12 cellular contexts compared by ENCODE assay signal in the genomic region with DNA sequence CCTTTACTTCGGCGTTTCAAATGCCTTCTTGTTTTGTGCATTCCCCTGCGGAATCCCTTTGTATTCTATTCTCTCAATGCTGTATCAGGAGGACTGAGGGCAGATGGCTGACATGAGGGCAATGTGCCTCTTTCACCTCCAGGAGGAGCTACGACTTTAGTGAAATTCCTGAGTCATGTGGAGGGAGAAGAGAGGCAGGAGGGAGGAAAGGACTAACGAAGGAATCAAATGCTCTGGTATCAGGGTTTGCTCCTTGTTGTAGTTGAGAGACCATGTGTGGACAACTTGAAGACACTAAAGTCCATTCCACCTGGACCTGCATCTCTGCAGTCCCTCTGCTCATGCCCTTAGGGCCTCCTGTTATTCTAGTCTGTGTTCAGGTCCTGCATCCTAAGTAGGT. TPM values are rescaled to one million over a fixed set of nuclear protein-coding genes. Genes with fewer than 3 reads are reported as not detected.
DNase-seq lines count a peak whose midpoint lies in the region; ATAC-seq, FAIRE-seq and TF ChIP-seq lines count a peak whose summit lies in the region.
"Had no signal": no experiment of that assay in that cellular context is flagged by ENCODE, and none has a peak within 500 bp of the region (broad histone marks: within the 10 kb centered on the region; RNA-seq: fewer than 3 reads in every experiment).

No MANE protein-coding gene starts in this region.

- H2BK12ac ChIP-seq in mesenchymal stem cell (ENCODE audit: low read length in 2 of 2) = no peak overlapping the region

- no peaks in the 10 kb centered on the region for H3K79me2 ChIP-seq in HepG2 (ENCODE audit: insufficient read depth, low read length)

- no peak overlapping the region for H2BK5ac ChIP-seq in mesenchymal stem cell (ENCODE audit: low read depth, low read length, poor library complexity, severe bottlenecking)

- H3K4me3 ChIP-seq in HepG2 (replicated peaks in 1 of 3; ENCODE audit: insufficient read depth in 1 of 3, low read depth in 2 of 3, low read length in 3 of 3) (no peak overlapping the region), mesenchymal stem cell (ENCODE audit: insufficient read depth in 1 of 2, low read depth in 1 of 2, low read length in 2 of 2) (no peak overlapping the region), Peyer's patch (no peak overlapping the region)

- CTCF ChIA-PET in WTC11 (lab: Charles Lee) = interaction anchor here (0.6 to 3.0 kb wide), 35 partner anchors 8 to 584 kb away, joined by 3 to 23 read pairs (median 3); no protein-coding TSS in a partner anchor
- CTCF ChIA-PET in HepG2 (lab: Yijun Ruan, JAX; ENCODE audit: low intra/inter-chr PET ratio, low total read pairs) = no interaction called here

- FAIRE-seq in D721Med (lab: Jason Lieb, UNC) (no peak), HepG2 (lab: Jason Lieb, UNC) (no peak)
- FAIRE-seq: frontal cortex had no signal

- H3K27ac Mint-ChIP-seq in WTC11 = no peak overlapping the region
- H3K27ac Mint-ChIP-seq in activated T-helper 2 cell treated with anti-CD3 and anti-CD28 coated beads, Interferon-gamma antibody, Interleukin-2, Interleukin-4, amounts not matched to agents 10 μg/mL and 5 μg/mL and 100 μg/mL, durations not matched to agents 14 hours and 24 hours and 36 hours = no peak overlapping the region
- H3K27ac Mint-ChIP-seq: activated CD4-positive, alpha-beta T cell treated with anti-CD3 and anti-CD28 coated beads, Interleukin-2, amount 10 ng/mL, durations not matched to agents 7 days and 5 days; nephron had no signal

- H2BK120ac ChIP-seq in mesenchymal stem cell (ENCODE audit: low read depth, low read length) = no peak overlapping the region

- no peak overlapping the region for H2AK5ac ChIP-seq in mesenchymal stem cell (ENCODE audit: low read length, severe bottlenecking)

- 26% methylated on average over 5 of the region's 5 CpGs for WGBS in HepG2 (ENCODE audit: low lambda C conversion rate)
- 41% methylated on average over 5 of the region's 5 CpGs for WGBS in mesenchymal stem cell

- H3K36me3 ChIP-seq in HepG2 (replicated peaks in 1 of 2; ENCODE audit: control insufficient read depth in 1 of 2, insufficient read depth in 2 of 2, low read length in 2 of 2) (no peaks in the 10 kb centered on the region), mesenchymal stem cell (ENCODE audit: control insufficient read depth in 1 of 2, insufficient read depth in 2 of 2, low read depth in 1 of 2, low read length in 2 of 2) (no peaks in the 10 kb centered on the region), Peyer's patch (no peaks in the 10 kb centered on the region)

- H3K4ac ChIP-seq in mesenchymal stem cell (ENCODE audit: low read depth in 1 of 2, low read length in 2 of 2) = no peak overlapping the region

- TF ChIP-seq POLR2A in HepG2 (IDR thresholded peaks at IDR 0.05; ENCODE audit: insufficient read depth in 1 of 2, low read depth in 2 of 2, low read length in 2 of 2) (no peak), Peyer's patch (IDR thresholded peaks at IDR 0.05) (no peak)

- H2AFZ ChIP-seq in HepG2 (ENCODE audit: low read length) (no peak overlapping the region), mesenchymal stem cell (ENCODE audit: low read depth, low read length) (no peak overlapping the region)

- no peak overlapping the region for H4K91ac ChIP-seq in mesenchymal stem cell (ENCODE audit: low read length)

- H3K79me1 ChIP-seq in mesenchymal stem cell (replicated peaks; ENCODE audit: low read length, poor library complexity, severe bottlenecking) = no peaks in the 10 kb centered on the region

- H3K18ac ChIP-seq in mesenchymal stem cell (ENCODE audit: low read depth in 1 of 2, low read length in 2 of 2) = no peak overlapping the region

- no peaks in the 10 kb centered on the region for H3K9me3 Mint-ChIP-seq in WTC11
- H3K9me3 Mint-ChIP-seq in activated T-helper 2 cell treated with anti-CD3 and anti-CD28 coated beads, Interferon-gamma antibody, Interleukin-2, Interleukin-4, amounts not matched to agents 10 μg/mL and 5 μg/mL and 100 μg/mL, durations not matched to agents 14 hours and 24 hours and 36 hours = no peaks in the 10 kb centered on the region
- H3K9me3 Mint-ChIP-seq: activated CD4-positive, alpha-beta T cell treated with anti-CD3 and anti-CD28 coated beads, Interleukin-2, amount 10 ng/mL, durations not matched to agents 7 days and 5 days; nephron had no signal

- in situ Hi-C loops in HepG2 (cut with HindIII; ENCODE audit: extremely low pct_ligation_motif_present, low pct_unique_long_range_greater_than_20kb) = no loop called here

- intact Hi-C loops in HepG2 (cut with micrococcal nuclease; ENCODE audit: unreplicated experiment) = no loop called here
- intact Hi-C loops in activated T-helper 2 cell treated with anti-CD3 and anti-CD28 coated beads, Interferon-gamma antibody, Interleukin-2, Interleukin-4, amounts not matched to agents 10 μg/mL and 5 μg/mL and 100 μg/mL, durations not matched to agents 14 hours and 24 hours and 36 hours (cut with micrococcal nuclease) = no loop called here

- TF ChIP-seq EP300 in HepG2 (IDR thresholded peaks at IDR 0.05; ENCODE audit: low read depth in 2 of 2, low read length in 2 of 2) = no peak
- TF ChIP-seq EP300 in HepG2 (CRISPR knock-in tag; IDR thresholded peaks at IDR 0.05; ENCODE audit: borderline replicate concordance) = no peak

- H3K4me1 ChIP-seq in HepG2 (ENCODE audit: insufficient read depth, low read length) (no peaks in the 10 kb centered on the region), mesenchymal stem cell (ENCODE audit: control insufficient read depth, insufficient read depth, low read depth, low read length) (no peaks in the 10 kb centered on the region), Peyer's patch (no peaks in the 10 kb centered on the region)

- BruUV-seq in HepG2 (replicated peaks; lab: Mats Ljungman, UMichigan) = no TSS peak

- TF ChIP-seq RAD21 in HepG2 (CRISPR knock-in tag; IDR thresholded peaks at IDR 0.05) = no peak

- no peak overlapping the region for H4K8ac ChIP-seq in mesenchymal stem cell (ENCODE audit: low read length)

- H3K23ac ChIP-seq in mesenchymal stem cell (ENCODE audit: low read length in 2 of 2) = no peak overlapping the region

- H3K9ac ChIP-seq in HepG2 (ENCODE audit: insufficient read depth, low read depth, low read length) (no peak overlapping the region), mesenchymal stem cell (ENCODE audit: low read length) (no peak overlapping the region)

- H3K4me2 ChIP-seq in HepG2 (ENCODE audit: low read depth, low read length) (no peak overlapping the region), mesenchymal stem cell (ENCODE audit: low read length, poor library complexity, severe bottlenecking) (no peak overlapping the region)

- TF ChIP-seq CTCF in D721Med (IDR thresholded peaks at IDR 0.05; ENCODE audit: insufficient read depth, missing control alignments) = peak; percentile 38
- peak; percentile 40 for TF ChIP-seq CTCF in WTC11 (IDR thresholded peaks at IDR 0.05)
- peak; percentile 34 for TF ChIP-seq CTCF in HepG2 (CRISPR knock-in tag; IDR thresholded peaks at IDR 0.05)
- TF ChIP-seq CTCF in Peyer's patch (IDR thresholded peaks at IDR 0.05) = peak in 2 of 6 experiments; percentile 11 to 21

- H3K36me3 Mint-ChIP-seq in WTC11 = no peaks in the 10 kb centered on the region
- no peaks in the 10 kb centered on the region for H3K36me3 Mint-ChIP-seq in activated T-helper 2 cell treated with anti-CD3 and anti-CD28 coated beads, Interferon-gamma antibody, Interleukin-2, Interleukin-4, amounts not matched to agents 10 μg/mL and 5 μg/mL and 100 μg/mL, durations not matched to agents 14 hours and 24 hours and 36 hours (ENCODE audit: low read depth)

- H4K20me1 ChIP-seq in HepG2 (ENCODE audit: insufficient read depth, low read length) = no peaks in the 10 kb centered on the region

- no peaks in the 10 kb centered on the region for H3K9me3 ChIP-seq in HepG2 (ENCODE audit: low read length)
- no peaks in the 10 kb centered on the region for H3K9me3 ChIP-seq in mesenchymal stem cell (ENCODE audit: control insufficient read depth, low read length)
- no peaks in the 10 kb centered on the region for H3K9me3 ChIP-seq in Peyer's patch

- peaks cover 20% of the 10 kb centered on the region for H3K27me3 Mint-ChIP-seq in WTC11 (ENCODE audit: low read depth)
- H3K27me3 Mint-ChIP-seq in activated T-helper 2 cell treated with anti-CD3 and anti-CD28 coated beads, Interferon-gamma antibody, Interleukin-2, Interleukin-4, amounts not matched to agents 10 μg/mL and 5 μg/mL and 100 μg/mL, durations not matched to agents 14 hours and 24 hours and 36 hours (ENCODE audit: low read depth) = peaks cover 24% of the 10 kb centered on the region

- H3K27me3 ChIP-seq in HepG2 (ENCODE audit: control insufficient read depth in 1 of 2, insufficient read depth in 2 of 2, low read length in 2 of 2) (peaks cover 0 to 6% of the 10 kb centered on the region in 2 experiments; a peak in 2 of 5 replicates), mesenchymal stem cell (ENCODE audit: control insufficient read depth in 1 of 2, insufficient read depth in 1 of 2, low read length in 2 of 2) (peaks cover 0 to 19% of the 10 kb centered on the region in 2 experiments), Peyer's patch (no peaks in the 10 kb centered on the region)

- no peak overlapping the region for H2BK15ac ChIP-seq in mesenchymal stem cell (ENCODE audit: low read depth, poor library complexity, severe bottlenecking)

- POLR2A ChIA-PET in WTC11 (lab: Charles Lee) (no interaction called here), HepG2 (lab: Yijun Ruan, JAX) (no interaction called here)

- no peak overlapping the region for H3K4me3 Mint-ChIP-seq in WTC11
- H3K4me3 Mint-ChIP-seq in activated T-helper 2 cell treated with anti-CD3 and anti-CD28 coated beads, Interferon-gamma antibody, Interleukin-2, Interleukin-4, amounts not matched to agents 10 μg/mL and 5 μg/mL and 100 μg/mL, durations not matched to agents 14 hours and 24 hours and 36 hours (ENCODE audit: low read depth) = no peak overlapping the region
- H3K4me3 Mint-ChIP-seq: activated CD4-positive, alpha-beta T cell treated with anti-CD3 and anti-CD28 coated beads, Interleukin-2, amount 10 ng/mL, durations not matched to agents 7 days and 5 days; nephron had no signal

- ATAC-seq in WTC11 (peak; percentile 87), HepG2 (peak; percentile 81)

- no peak overlapping the region for H3K27ac ChIP-seq in HepG2 (ENCODE audit: extremely low read length, insufficient read depth, low read length)
- no peak overlapping the region for H3K27ac ChIP-seq in mesenchymal stem cell (ENCODE audit: low read length, poor library complexity, severe bottlenecking)
- H3K27ac ChIP-seq in Peyer's patch = no peak overlapping the region

- H3K4me1 Mint-ChIP-seq in WTC11 = peaks cover 17% of the 10 kb centered on the region
- peaks cover 1% of the 10 kb centered on the region for H3K4me1 Mint-ChIP-seq in activated T-helper 2 cell treated with anti-CD3 and anti-CD28 coated beads, Interferon-gamma antibody, Interleukin-2, Interleukin-4, amounts not matched to agents 10 μg/mL and 5 μg/mL and 100 μg/mL, durations not matched to agents 14 hours and 24 hours and 36 hours (ENCODE audit: low read depth)
- H3K4me1 Mint-ChIP-seq: nephron had no signal

- no peak for DNase-seq in D721Med (ENCODE audit: insufficient read length, low spot score)
- peak; percentile 47 for DNase-seq in HT1080 (ENCODE audit: low read depth)
- peak; percentile 51 for DNase-seq in WTC11 (ENCODE audit: low spot score)
- DNase-seq in HepG2 (ENCODE audit: low spot score) = peak; percentile 9
- no peak for DNase-seq in mesenchymal stem cell
- DNase-seq in Peyer's patch = no peak
- DNase-seq in activated CD4-positive, alpha-beta T cell treated with anti-CD3 and anti-CD28 coated beads for 4 hours = no peak
- DNase-seq in activated T-helper 2 cell treated with anti-CD3 and anti-CD28 coated beads, Interferon-gamma antibody, Interleukin-2, Interleukin-4, amounts not matched to agents 10 μg/mL and 5 μg/mL and 100 μg/mL, durations not matched to agents 14 hours and 24 hours and 36 hours (ENCODE audit: low spot score) = no peak
- DNase-seq: activated CD4-positive, alpha-beta T cell treated with anti-CD3 and anti-CD28 coated beads, Interleukin-2, amount 10 ng/mL, durations not matched to agents 7 days and 5 days had no signal

- H3K14ac ChIP-seq in mesenchymal stem cell (ENCODE audit: low read length in 2 of 2) = no peak overlapping the region

RNA-seq across cellular contexts. Expression of gene PRSS58, which starts 40.2 kb away (rescaled TPM):
- total RNA-seq in HT1080 (2014; rRNA removed; shearing (Covaris generic)) = not detected in 2 replicates
- not detected in 2 replicates for polyA plus RNA-seq in HT1080 (2015; cell fraction: cytosol; rRNA removed)
- not detected in 2 replicates for polyA plus RNA-seq in HT1080 (2015; cell fraction: nucleus; rRNA removed)
- not detected in 3 replicates for total RNA-seq in WTC11 (2021)
- not detected in 2 replicates for total RNA-seq in HepG2 (2016; rRNA removed; fragmentation: Illumina TruSeq; extraction: Trizol)
- total RNA-seq in HepG2 (2016; cell fraction: cytosol; rRNA removed; fragmentation: Illumina TruSeq; extraction: Trizol; ENCODE audit: low read depth) = not detected in 2 replicates
- not detected in 2 replicates for total RNA-seq in HepG2 (2016; cell fraction: insoluble cytoplasmic fraction; rRNA removed; fragmentation: Illumina TruSeq; extraction: Trizol)
- not detected in 2 replicates for total RNA-seq in HepG2 (2016; cell fraction: membrane; rRNA removed; fragmentation: Illumina TruSeq; extraction: Trizol)
- total RNA-seq in HepG2 (2016; cell fraction: nucleus; rRNA removed; fragmentation: Illumina TruSeq; extraction: Trizol) = not detected in 2 replicates
- not detected in 2 replicates for polyA plus RNA-seq in HepG2 (2011; rRNA removed)
- not detected in 2 replicates for polyA plus RNA-seq in HepG2 (2011; cell fraction: cytosol; rRNA removed)
- not detected in 2 replicates for polyA plus RNA-seq in HepG2 (2011; cell fraction: nucleus; rRNA removed)
- not detected in 2 replicates for polyA plus RNA-seq in HepG2 (2012)
- not detected in 2 replicates for polyA plus RNA-seq in HepG2 (2016; cell fraction: cytosol; fragmentation: Illumina TruSeq; extraction: Trizol; ENCODE audit: low read depth)
- not detected in 2 replicates for polyA plus RNA-seq in HepG2 (2016; cell fraction: insoluble cytoplasmic fraction; fragmentation: Illumina TruSeq; extraction: Trizol; ENCODE audit: low read depth)
- polyA plus RNA-seq in HepG2 (2016; cell fraction: membrane; fragmentation: Illumina TruSeq; extraction: Trizol; ENCODE audit: low read depth) = not detected in 2 replicates
- polyA plus RNA-seq in HepG2 (2016; cell fraction: nucleus; fragmentation: Illumina TruSeq; extraction: Trizol; ENCODE audit: insufficient read depth, low read depth) = not detected in 2 replicates
- not detected in 2 replicates for polyA minus RNA-seq in HepG2 (2011; rRNA and poly(A)+ RNA removed; ENCODE audit: low replicate concordance)
- polyA minus RNA-seq in HepG2 (2011; cell fraction: cytosol; rRNA and poly(A)+ RNA removed) = not detected in 2 replicates
- not detected in 2 replicates for polyA minus RNA-seq in HepG2 (2011; cell fraction: nucleus; rRNA and poly(A)+ RNA removed)
- not detected for polyA plus RNA-seq in mesenchymal stem cell (2013, experiment 1 of 2)
- polyA plus RNA-seq in mesenchymal stem cell (2013, experiment 2 of 2) = not detected
- not detected for total RNA-seq in Peyer's patch
- total RNA-seq in activated T-helper 2 cell treated with anti-CD3 and anti-CD28 coated beads, Interferon-gamma antibody, Interleukin-2, Interleukin-4, amounts not matched to agents 10 μg/mL and 5 μg/mL and 100 μg/mL, durations not matched to agents 14 hours and 24 hours and 36 hours = not detected in 2 replicates
- total RNA-seq: activated CD4-positive, alpha-beta T cell treated with anti-CD3 and anti-CD28 coated beads, Interleukin-2, amount 10 ng/mL, durations not matched to agents 7 days and 5 days; frontal cortex; NCI-H460 had no signal

Comparison
In these comparisons a context has a peak if more than half of its experiments do, and no peak if none do; other contexts are left out.
1. DNase-seq: peak in HT1080 (single experiment), WTC11 (single experiment) and HepG2 (single experiment); none in D721Med (single experiment), mesenchymal stem cell (single experiment), Peyer's patch (0 of 3), activated CD4-positive, alpha-beta T cell treated with anti-CD3 and anti-CD28 coated beads for 4 hours (0 of 2) and activated T-helper 2 cell treated with anti-CD3 and anti-CD28 coated beads, Interferon-gamma antibody, Interleukin-2, Interleukin-4, amounts not matched to agents 10 μg/mL and 5 μg/mL and 100 μg/mL, durations not matched to agents 14 hours and 24 hours and 36 hours (single experiment).